ENCODE assay signal across 8 cellular contexts in the genomic region with DNA sequence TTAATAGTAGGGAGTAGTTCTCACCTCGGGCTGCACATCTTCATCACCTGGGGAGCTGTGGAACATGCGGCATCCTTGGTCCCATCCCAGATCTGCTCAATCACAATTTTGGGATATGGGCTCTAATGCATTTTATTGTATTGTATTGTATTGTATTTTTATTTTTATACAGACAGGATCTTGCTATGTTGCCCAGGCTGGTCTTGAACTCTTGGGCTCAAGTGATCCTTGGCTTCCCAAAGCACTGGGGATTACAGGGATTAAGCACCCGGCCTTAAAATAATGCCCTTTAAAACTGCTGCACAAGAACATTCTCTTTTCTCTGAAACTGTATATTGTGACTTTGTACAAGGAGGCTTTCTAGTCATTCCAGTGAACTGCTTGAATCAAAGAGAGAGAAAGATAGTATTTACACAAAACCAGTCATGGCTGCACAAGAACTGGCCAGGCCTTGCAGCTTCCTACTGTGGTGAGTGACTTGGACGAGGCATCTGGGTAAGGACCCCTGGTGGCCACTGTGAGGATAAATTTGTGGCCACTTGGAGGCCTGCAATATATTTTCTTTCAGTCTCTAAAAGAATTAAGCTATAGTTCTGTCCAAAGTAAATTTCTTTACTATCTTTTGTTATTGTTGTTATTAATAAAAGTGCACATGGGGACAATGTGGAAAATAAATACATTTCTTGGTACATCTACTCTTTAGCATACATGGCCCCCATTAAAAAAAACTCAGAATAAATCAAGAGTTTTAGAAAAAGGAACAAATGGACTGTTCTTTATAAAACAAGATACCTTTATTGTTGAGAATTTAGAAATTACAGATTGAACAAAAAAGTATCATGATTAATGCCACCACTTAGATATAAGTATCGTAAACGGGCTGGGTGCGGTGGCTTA. TPM values are rescaled to one million over a fixed set of nuclear protein-coding genes. Genes with fewer than 3 reads are reported as not detected.
DNase-seq lines count a peak whose midpoint lies in the region; ATAC-seq and TF ChIP-seq lines count a peak whose summit lies in the region.

No MANE protein-coding gene starts in this region.

- no peaks in the 10 kb centered on the region for H3K9me2 ChIP-seq in SK-N-SH

- TF ChIP-seq EP300 in SK-N-SH (IDR thresholded peaks at IDR 0.05; ENCODE audit: borderline replicate concordance in 1 of 2, low read depth in 1 of 2, low read length in 1 of 2) = no peak

- no peak overlapping the region for H3K27ac ChIP-seq in CD4-positive, alpha-beta memory T cell (ENCODE audit: low read depth, low read length)
- H3K27ac ChIP-seq in SK-N-SH (ENCODE audit: low read depth in 2 of 2, low read length in 1 of 2) = no peak overlapping the region; a peak in 1 of 4 replicates

- H3K27me3 ChIP-seq in CD4-positive, alpha-beta memory T cell (ENCODE audit: insufficient read depth, low read length) = no peaks in the 10 kb centered on the region
- no peaks in the 10 kb centered on the region for H3K27me3 ChIP-seq in SK-N-SH (ENCODE audit: insufficient read depth)

- H3K36me3 ChIP-seq in CD4-positive, alpha-beta memory T cell (ENCODE audit: insufficient read depth, low read length) = no peaks in the 10 kb centered on the region
- peaks cover 9 to 11% of the 10 kb centered on the region in 2 experiments for H3K36me3 ChIP-seq in SK-N-SH (replicated peaks in 1 of 2; ENCODE audit: control insufficient read depth in 1 of 2, insufficient read depth in 2 of 2, low read length in 1 of 2)

- peaks cover 0 to 8% of the 10 kb centered on the region in 2 donors for H3K36me3 Mint-ChIP-seq in CD4-positive, alpha-beta memory T cell
- no peaks in the 10 kb centered on the region for H3K36me3 Mint-ChIP-seq in glutamatergic neuron (ENCODE audit: unreplicated experiment)
- H3K36me3 Mint-ChIP-seq in progenitor cell of endocrine pancreas (ENCODE audit: insufficient read depth) = peaks cover 3% of the 10 kb centered on the region

- H4K20me1 ChIP-seq in SK-N-SH (ENCODE audit: insufficient read depth) = peaks cover 4% of the 10 kb centered on the region; the same call in 1 of the 2 replicates

- H3K4me3 ChIP-seq in CD4-positive, alpha-beta memory T cell (ENCODE audit: low read length in 2 of 2) = no peak overlapping the region
- no peak overlapping the region for H3K4me3 ChIP-seq in SK-N-SH (ENCODE audit: low read depth in 2 of 2, low read length in 1 of 2)

- H3K9me3 Mint-ChIP-seq in CD4-positive, alpha-beta memory T cell = no peaks in the 10 kb centered on the region
- H3K9me3 Mint-ChIP-seq in glutamatergic neuron (ENCODE audit: unreplicated experiment) (peaks cover 2% of the 10 kb centered on the region), progenitor cell of endocrine pancreas (ENCODE audit: low read depth) (no peaks in the 10 kb centered on the region)

- H2AFZ ChIP-seq in SK-N-SH (ENCODE audit: low read depth) = no peak overlapping the region

- no peak overlapping the region for H3K9ac ChIP-seq in SK-N-SH

- H3F3A ChIP-seq in SK-N-SH (replicated peaks; ENCODE audit: insufficient read depth) = peaks cover 28% of the 10 kb centered on the region

- CTCF ChIA-PET in CD4-positive, alpha-beta memory T cell (lab: Charles Lee; ENCODE audit: partially characterized antibody) = interaction anchor here (0.7 to 7.4 kb wide), 38 partner anchors 11 to 928 kb away, joined by 3 to 130 read pairs (median 10); a partner anchor contains a TSS
- CTCF ChIA-PET in SK-N-SH (lab: Yijun Ruan, JAX) = interaction anchor here (0.6 to 3.7 kb wide), 66 partner anchors 8 to 928 kb away, joined by 3 to 35 read pairs (median 4); a partner anchor contains a TSS

- DNase-seq in CD4-positive, alpha-beta memory T cell = peak; percentile 53 to 64 (median 61)
- peak; percentile 80 for DNase-seq in M059J (ENCODE audit: low read depth)
- peak; percentile 73 for DNase-seq in SK-N-SH
- peak; percentile 57 for DNase-seq in activated naive CD4-positive, alpha-beta T cell treated with anti-CD3 and anti-CD28 coated beads, Interleukin-2, amount 50 U/mL, for 16 hours
- DNase-seq in glutamatergic neuron = peak; percentile 73
- peak; percentile 30 for DNase-seq in progenitor cell of endocrine pancreas (ENCODE audit: low spot score, unreplicated experiment)

- H3K9me3 ChIP-seq in CD4-positive, alpha-beta memory T cell (ENCODE audit: control insufficient read depth in 1 of 2, low read length in 2 of 2) = no peaks in the 10 kb centered on the region
- no peaks in the 10 kb centered on the region for H3K9me3 ChIP-seq in SK-N-SH

- ATAC-seq in GM19468 (IDR thresholded peaks at IDR 0.05; ENCODE audit: extremely low read depth, unreplicated experiment) (peak; percentile 64), HG02973 (IDR thresholded peaks at IDR 0.05; ENCODE audit: unreplicated experiment) (no peak)

- H3K4me1 Mint-ChIP-seq in CD4-positive, alpha-beta memory T cell = peaks cover 6 to 11% (median 9%) of the 10 kb centered on the region in 4 donors
- H3K4me1 Mint-ChIP-seq in glutamatergic neuron (ENCODE audit: low read depth, unreplicated experiment) (no peaks in the 10 kb centered on the region), progenitor cell of endocrine pancreas (ENCODE audit: low read depth) (no peaks in the 10 kb centered on the region)

- POLR2A ChIA-PET in CD4-positive, alpha-beta memory T cell (lab: Charles Lee; ENCODE audit: partially characterized antibody) = interaction anchor here (1.0 to 2.6 kb wide), 3 partner anchors 47 to 311 kb away, joined by 4 to 9 read pairs (median 8); no protein-coding TSS in a partner anchor
- POLR2A ChIA-PET in SK-N-SH (lab: Yijun Ruan, JAX) = interaction anchor here (0.6 to 1.5 kb wide), 3 partner anchors 87 to 218 kb away, joined by 3 to 5 read pairs (median 3); a partner anchor contains a TSS

- H3K27me3 Mint-ChIP-seq in CD4-positive, alpha-beta memory T cell = no peaks in the 10 kb centered on the region
- no peaks in the 10 kb centered on the region for H3K27me3 Mint-ChIP-seq in glutamatergic neuron (ENCODE audit: unreplicated experiment)
- H3K27me3 Mint-ChIP-seq in progenitor cell of endocrine pancreas = no peaks in the 10 kb centered on the region

- intact Hi-C loops in CD4-positive, alpha-beta memory T cell (cut with micrococcal nuclease) = loop anchor here (1.0 kb wide), 1 partner anchor 162 kb away; no protein-coding TSS in a partner anchor

- no peak overlapping the region for H3K4me2 ChIP-seq in SK-N-SH

- no peaks in the 10 kb centered on the region for H3K4me1 ChIP-seq in CD4-positive, alpha-beta memory T cell (ENCODE audit: insufficient read depth, low read length)
- H3K4me1 ChIP-seq in SK-N-SH (ENCODE audit: control insufficient read depth in 1 of 2, insufficient read depth in 2 of 2, low read depth in 1 of 2, low read length in 1 of 2) = peaks cover 0 to 4% of the 10 kb centered on the region in 2 experiments; a peak in 2 of 4 replicates

- peak; percentile 76 for TF ChIP-seq RAD21 in SK-N-SH (IDR thresholded peaks at IDR 0.05; ENCODE audit: low read length)

- peak; percentile 89 for TF ChIP-seq CTCF in SK-N-SH (IDR thresholded peaks at IDR 0.05)
- peak; percentile 96 for TF ChIP-seq CTCF in glutamatergic neuron (IDR thresholded peaks at IDR 0.05; ENCODE audit: partially characterized antibody, unreplicated experiment)
- peak; percentile 89 for TF ChIP-seq CTCF in progenitor cell of endocrine pancreas (IDR thresholded peaks at IDR 0.05; ENCODE audit: unreplicated experiment)

- H3K79me2 ChIP-seq in SK-N-SH (ENCODE audit: insufficient read depth) = peaks cover 45% of the 10 kb centered on the region

- H3K27ac Mint-ChIP-seq in CD4-positive, alpha-beta memory T cell = peak overlapping the region in 1 of 7 donors; percentile 8
- H3K27ac Mint-ChIP-seq in glutamatergic neuron (ENCODE audit: unreplicated experiment) (no peak overlapping the region), progenitor cell of endocrine pancreas (no peak overlapping the region)

- no peak overlapping the region for H3K4me3 Mint-ChIP-seq in CD4-positive, alpha-beta memory T cell
- H3K4me3 Mint-ChIP-seq in glutamatergic neuron (ENCODE audit: unreplicated experiment) (no peak overlapping the region), progenitor cell of endocrine pancreas (ENCODE audit: low read depth) (no peak overlapping the region)

- WGBS in SK-N-SH (ENCODE audit: low lambda C conversion rate) = 86% methylated on average over 7 of the region's 7 CpGs

TF ChIP-seq in SK-N-SH, 30 proteins besides CTCF, POLR2A, EP300 and RAD21 (continues in another document):
- TF ChIP-seq YY1 (IDR thresholded peaks at IDR 0.05; ENCODE audit: low read depth) (0 out of 2 replicates have a peak, but pooled peaks have one; percentile 45), MEF2A (IDR thresholded peaks at IDR 0.05; ENCODE audit: borderline replicate concordance, low read depth) (no peak), SMC3 (IDR thresholded peaks at IDR 0.05; ENCODE audit: low read depth, low read length) (peak; percentile 83)
- TF ChIP-seq, protein P1, sequence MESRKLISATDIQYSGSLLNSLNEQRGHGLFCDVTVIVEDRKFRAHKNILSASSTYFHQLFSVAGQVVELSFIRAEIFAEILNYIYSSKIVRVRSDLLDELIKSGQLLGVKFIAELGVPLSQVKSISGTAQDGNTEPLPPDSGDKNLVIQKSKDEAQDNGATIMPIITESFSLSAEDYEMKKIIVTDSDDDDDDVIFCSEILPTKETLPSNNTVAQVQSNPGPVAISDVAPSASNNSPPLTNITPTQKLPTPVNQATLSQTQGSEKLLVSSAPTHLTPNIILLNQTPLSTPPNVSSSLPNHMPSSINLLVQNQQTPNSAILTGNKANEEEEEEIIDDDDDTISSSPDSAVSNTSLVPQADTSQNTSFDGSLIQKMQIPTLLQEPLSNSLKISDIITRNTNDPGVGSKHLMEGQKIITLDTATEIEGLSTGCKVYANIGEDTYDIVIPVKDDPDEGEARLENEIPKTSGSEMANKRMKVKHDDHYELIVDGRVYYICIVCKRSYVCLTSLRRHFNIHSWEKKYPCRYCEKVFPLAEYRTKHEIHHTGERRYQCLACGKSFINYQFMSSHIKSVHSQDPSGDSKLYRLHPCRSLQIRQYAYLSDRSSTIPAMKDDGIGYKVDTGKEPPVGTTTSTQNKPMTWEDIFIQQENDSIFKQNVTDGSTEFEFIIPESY (IDR thresholded peaks at IDR 0.05; ENCODE audit: borderline replicate concordance, low read depth) = no peak
- TF ChIP-seq, protein P2, sequence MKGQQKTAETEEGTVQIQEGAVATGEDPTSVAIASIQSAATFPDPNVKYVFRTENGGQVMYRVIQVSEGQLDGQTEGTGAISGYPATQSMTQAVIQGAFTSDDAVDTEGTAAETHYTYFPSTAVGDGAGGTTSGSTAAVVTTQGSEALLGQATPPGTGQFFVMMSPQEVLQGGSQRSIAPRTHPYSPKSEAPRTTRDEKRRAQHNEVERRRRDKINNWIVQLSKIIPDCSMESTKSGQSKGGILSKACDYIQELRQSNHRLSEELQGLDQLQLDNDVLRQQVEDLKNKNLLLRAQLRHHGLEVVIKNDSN (IDR thresholded peaks at IDR 0.05; ENCODE audit: borderline replicate concordance, low read depth) = no peak

RNA-seq across cellular contexts. Expression of a gene that starts 48.0 kb away (rescaled TPM):
- total RNA-seq in CD4-positive, alpha-beta memory T cell = 10 to 100 TPM; 17.0 to 17.5 TPM
- 10 to 100 TPM; 18.6 to 19.1 TPM for polyA plus RNA-seq in CD4-positive, alpha-beta memory T cell
- total RNA-seq in M059J (2014; rRNA removed; shearing (Covaris generic)) = 20.8 and 30.3 TPM in 2 replicates
- 18.3 and 26.2 TPM in 2 replicates for polyA plus RNA-seq in SK-N-SH (2012; rRNA removed)
- 24.7 and 29.8 TPM in 2 replicates for polyA plus RNA-seq in SK-N-SH (2012; cell fraction: cytosol; rRNA removed)
- 24.9 and 42.8 TPM in 2 replicates for polyA plus RNA-seq in SK-N-SH (2012; cell fraction: nucleus; rRNA removed)
- 30.7 TPM for total RNA-seq in glutamatergic neuron (ENCODE audit: unreplicated experiment)
- total RNA-seq in progenitor cell of endocrine pancreas = 37.5 and 40.7 TPM in 2 replicates

Comparison
In these comparisons a context has a peak if more than half of its experiments do, and no peak if none do; other contexts are left out.
1. DNase-seq: peak in every context shown above with its lines; median percentile 80 in M059J; 73 in SK-N-SH; 73 in glutamatergic neuron; 61 in CD4-positive, alpha-beta memory T cell; 57 in activated naive CD4-positive, alpha-beta T cell treated with anti-CD3 and anti-CD28 coated beads, Interleukin-2, amount 50 U/mL, for 16 hours; 30 in progenitor cell of endocrine pancreas.